Comparison of ENCODE assay signal across 1 cellular context in the genomic region with DNA sequence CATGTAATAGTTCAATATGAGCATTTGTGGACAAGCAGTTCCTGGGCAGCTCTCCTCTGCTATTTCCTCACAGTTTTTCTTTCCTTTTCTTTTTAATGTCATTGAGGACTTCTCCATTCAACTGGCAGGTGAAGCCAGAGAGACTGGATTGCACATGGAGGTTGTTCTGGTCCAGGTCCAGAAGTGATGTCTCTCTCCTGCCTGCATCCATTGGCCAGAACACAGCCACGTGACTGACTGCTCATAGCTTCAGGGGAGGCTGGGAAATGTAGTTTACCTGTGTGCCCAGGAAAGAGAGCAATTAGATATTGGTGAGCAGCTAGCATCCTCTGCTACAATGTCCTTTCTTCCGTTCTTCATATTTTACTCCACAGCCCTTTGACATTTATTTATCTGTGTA.
TF ChIP-seq lines count a peak whose summit lies in the region.

No MANE protein-coding gene starts in this region.

TF ChIP-seq in H1, 55 proteins besides CTCF, POLR2A, EP300 and RAD21 (continued from another document):
- TF ChIP-seq, protein P1, sequence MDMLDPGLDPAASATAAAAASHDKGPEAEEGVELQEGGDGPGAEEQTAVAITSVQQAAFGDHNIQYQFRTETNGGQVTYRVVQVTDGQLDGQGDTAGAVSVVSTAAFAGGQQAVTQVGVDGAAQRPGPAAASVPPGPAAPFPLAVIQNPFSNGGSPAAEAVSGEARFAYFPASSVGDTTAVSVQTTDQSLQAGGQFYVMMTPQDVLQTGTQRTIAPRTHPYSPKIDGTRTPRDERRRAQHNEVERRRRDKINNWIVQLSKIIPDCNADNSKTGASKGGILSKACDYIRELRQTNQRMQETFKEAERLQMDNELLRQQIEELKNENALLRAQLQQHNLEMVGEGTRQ (IDR thresholded peaks at IDR 0.05; ENCODE audit: low read length) = peak; percentile 90
- TF ChIP-seq, protein P2, sequence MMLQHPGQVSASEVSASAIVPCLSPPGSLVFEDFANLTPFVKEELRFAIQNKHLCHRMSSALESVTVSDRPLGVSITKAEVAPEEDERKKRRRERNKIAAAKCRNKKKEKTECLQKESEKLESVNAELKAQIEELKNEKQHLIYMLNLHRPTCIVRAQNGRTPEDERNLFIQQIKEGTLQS (IDR thresholded peaks at IDR 0.05; ENCODE audit: insufficient read depth, low read depth, low read length) = peak; percentile 61
- TF ChIP-seq RFX5 (IDR thresholded peaks at IDR 0.05; ENCODE audit: borderline replicate concordance, low read depth, low read length) (no peak), CHD2 (IDR thresholded peaks at IDR 0.05; ENCODE audit: low read length) (peak; percentile 29; the same call in 1 of the 2 replicates), CREB1 (IDR thresholded peaks at IDR 0.05) (peak; percentile 82), SIX5 (IDR thresholded peaks at IDR 0.05; ENCODE audit: low read depth, low read length) (peak; percentile 79)
- TF ChIP-seq, protein P3, sequence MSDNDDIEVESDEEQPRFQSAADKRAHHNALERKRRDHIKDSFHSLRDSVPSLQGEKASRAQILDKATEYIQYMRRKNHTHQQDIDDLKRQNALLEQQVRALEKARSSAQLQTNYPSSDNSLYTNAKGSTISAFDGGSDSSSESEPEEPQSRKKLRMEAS (IDR thresholded peaks at IDR 0.05) = peak; percentile 23; the same call in 1 of the 2 replicates
